Comparison of ENCODE assay signal across 30 cellular contexts in the genomic region with DNA sequence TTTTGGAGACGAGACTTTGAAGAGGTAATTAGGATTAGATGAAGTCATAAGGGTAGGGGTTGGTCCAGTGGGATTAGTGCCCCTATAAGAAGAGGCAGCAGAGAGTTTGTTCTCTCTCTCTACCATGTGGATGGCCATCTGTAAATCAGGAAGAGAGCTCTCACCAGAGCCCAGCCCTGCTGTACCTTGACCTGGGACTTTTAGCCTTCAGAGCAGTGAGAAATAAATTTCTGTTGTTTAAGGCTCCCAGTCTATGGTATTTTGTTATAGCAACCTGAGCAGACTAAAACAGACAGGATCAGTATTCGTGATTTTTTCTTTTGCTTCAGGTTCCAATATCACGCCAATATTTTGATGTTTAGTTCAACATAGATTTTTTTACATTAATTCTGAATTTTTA. TPM values are rescaled to one million over a fixed set of nuclear protein-coding genes. Genes with fewer than 3 reads are reported as not detected.
"Had no signal": no experiment of that assay in that cellular context is flagged by ENCODE, and none has a peak within 500 bp of the region (broad histone marks: within the 10 kb centered on the region; RNA-seq: fewer than 3 reads in every experiment).

No MANE protein-coding gene starts in this region.

- H3K4me2 ChIP-seq: neural progenitor cell had no signal

- H3K27me3 Mint-ChIP-seq: stimulated activated memory B cell treated with anti-CD40 and anti-IgM and Interleukin-4, amounts not matched to agents 10 μg/mL and 1 μg/mL and 100 μg/mL, for 72 hours had no signal

- ATAC-seq: left ventricle myocardium superior; lower lobe of right lung; natural killer cell; sciatic nerve; stimulated activated memory B cell treated with anti-CD40 and anti-IgM and Interleukin-4, amounts not matched to agents 10 μg/mL and 1 μg/mL and 100 μg/mL, for 72 hours; stimulated activated naive CD8-positive, alpha-beta T cell treated with anti-CD3 and anti-CD28 coated beads, Interleukin-15, amount 100 ng/mL, for 72 hours had no signal

- H3K36me3 ChIP-seq: lower lobe of right lung, neural progenitor cell, neutrophil, right atrium auricular region, thyroid gland, transverse colon, upper lobe of left lung, vagina had no signal

- DNase-seq: hypothalamus; immature natural killer cell; kidney; left ventricle myocardium superior; lower lobe of right lung; mammary epithelial cell; mesenchymal stem cell; naive B cell; natural killer cell; nephron progenitor cell; occipital lobe; stimulated activated CD4-positive, alpha-beta T cell treated with anti-CD3 and anti-CD28 coated beads, Interleukin-1b, Interleukin-23, amount 100 ng/mL, for 48 hours; stimulated activated CD4-positive, alpha-beta T cell treated with anti-CD3 and anti-CD28 coated beads, Interleukin-2, amount 100 ng/mL, for 48 hours; stimulated activated CD4-positive, alpha-beta T cell treated with anti-CD3 and anti-CD28 coated beads, Interleukin-4, amount 100 ng/mL, for 4 hours; stimulated activated CD8-positive, alpha-beta memory T cell treated with anti-CD3 and anti-CD28 coated beads, Interleukin-4, amount 100 ng/mL, for 48 hours; stimulated activated naive CD4-positive, alpha-beta T cell treated with Interleukin-2 at 50 U/mL for 16 hours; stimulated activated naive CD8-positive, alpha-beta T cell treated with anti-CD3 and anti-CD28 coated beads, Interleukin-15, amount 100 ng/mL, for 72 hours; testis; thyroid gland; transverse colon; upper lobe of left lung had no signal

- H2AFZ ChIP-seq: neural progenitor cell, parathyroid adenoma had no signal

- H3K4me3 ChIP-seq: lower lobe of right lung, neural progenitor cell, right atrium auricular region, skin epidermis, testis, thyroid gland, transverse colon, upper lobe of left lung, vagina had no signal

- H3K4me1 Mint-ChIP-seq: immature natural killer cell; natural killer cell; neural progenitor cell; stimulated activated naive CD8-positive, alpha-beta T cell treated with anti-CD3 and anti-CD28 coated beads, Interleukin-15, amount 100 ng/mL, for 72 hours had no signal

- H3K27ac ChIP-seq: lower lobe of right lung, neural progenitor cell, neutrophil, parathyroid adenoma, right atrium auricular region, skin epidermis, testis, thyroid gland, transverse colon, upper lobe of left lung, vagina had no signal

- H3K9me3 Mint-ChIP-seq: neural progenitor cell; stimulated activated memory B cell treated with anti-CD40 and anti-IgM and Interleukin-4, amounts not matched to agents 10 μg/mL and 1 μg/mL and 100 μg/mL, for 72 hours had no signal

- H3K36me3 Mint-ChIP-seq: immature natural killer cell; naive B cell; neural progenitor cell; stimulated activated memory B cell treated with anti-CD40 and anti-IgM and Interleukin-4, amounts not matched to agents 10 μg/mL and 1 μg/mL and 100 μg/mL, for 72 hours had no signal

- H3K79me2 ChIP-seq: parathyroid adenoma had no signal

- H3K27me3 ChIP-seq: neural progenitor cell, neutrophil, right atrium auricular region, testis, thyroid gland, transverse colon, upper lobe of left lung, vagina had no signal

- H3K4me1 ChIP-seq: lower lobe of right lung, parathyroid adenoma, right atrium auricular region, testis, thyroid gland, transverse colon, upper lobe of left lung, vagina had no signal

- H3K9me3 ChIP-seq: lower lobe of right lung, neutrophil, right atrium auricular region, testis, thyroid gland, transverse colon, upper lobe of left lung, vagina had no signal

- H3K4me3 Mint-ChIP-seq: immature natural killer cell; naive B cell; natural killer cell; nephron progenitor cell; neural progenitor cell; stimulated activated memory B cell treated with anti-CD40 and anti-IgM and Interleukin-4, amounts not matched to agents 10 μg/mL and 1 μg/mL and 100 μg/mL, for 72 hours; stimulated activated naive CD8-positive, alpha-beta T cell treated with anti-CD3 and anti-CD28 coated beads, Interleukin-15, amount 100 ng/mL, for 72 hours had no signal

RNA-seq across cellular contexts. Expression of a gene that starts 30.0 kb away (rescaled TPM):
- total RNA-seq: natural killer cell, pulmonary artery endothelial cell had no signal
- polyA plus RNA-seq: immature natural killer cell had no signal
